ENCODE assay signal across 18 cellular contexts in genomic region chr1:21907079-21907418, GRCh38. TPM values are rescaled to one million over a fixed set of nuclear protein-coding genes. Genes with fewer than 3 reads are reported as not detected.
DNase-seq lines count a peak whose midpoint lies in the region; ATAC-seq and TF ChIP-seq lines count a peak whose summit lies in the region.
"Had no signal": no experiment of that assay in that cellular context is flagged by ENCODE, and none has a peak within 500 bp of the region (broad histone marks: within the 10 kb centered on the region; RNA-seq: fewer than 3 reads in every experiment).

No MANE protein-coding gene starts in this region.

- WGBS in heart left ventricle, 4 donors, result 81 to 87% (median 81%) methylated on average over 7 to 9 of the region's 9 CpGs
- WGBS in aorta, 2 donors, result 80 to 86% methylated on average over 9 of the region's 9 CpGs

- H3K4me2 ChIP-seq in skeletal muscle satellite cell (ENCODE audit: low read length), result no peak overlapping the region

- H3K4me1 ChIP-seq in heart left ventricle (peaks cover 37 to 100% (median 98%) of the 10 kb centered on the region in 12 donors), lower lobe of right lung (peaks cover 94% of the 10 kb centered on the region), skeletal muscle satellite cell (ENCODE audit: control insufficient read depth, insufficient read depth, low read length) (peaks cover 82% of the 10 kb centered on the region), aorta (ENCODE audit: control insufficient read depth in 1 of 2, insufficient read depth in 2 of 2, low read length in 2 of 2) (peaks cover 0 to 16% of the 10 kb centered on the region in 2 donors)

- peaks cover 0 to 28% (median 0%) of the 10 kb centered on the region in 9 donors for H3K36me3 ChIP-seq in heart left ventricle
- no peaks in the 10 kb centered on the region for H3K36me3 ChIP-seq in lower lobe of right lung
- H3K36me3 ChIP-seq in skeletal muscle satellite cell (ENCODE audit: insufficient read depth, low read length), result peaks cover 32% of the 10 kb centered on the region
- H3K36me3 ChIP-seq in aorta (ENCODE audit: control insufficient read depth in 1 of 2, insufficient read depth in 2 of 2, low read length in 1 of 2), result no peaks in the 10 kb centered on the region

- H3K9me3 ChIP-seq in heart left ventricle (no peaks in the 10 kb centered on the region), lower lobe of right lung (no peaks in the 10 kb centered on the region), skeletal muscle satellite cell (replicated peaks; ENCODE audit: low read length) (no peaks in the 10 kb centered on the region), aorta (ENCODE audit: control insufficient read depth, low read length) (no peaks in the 10 kb centered on the region)
- H3K9me3 ChIP-seq: SJSA1 had no signal

- POLR2A ChIA-PET in activated CD4-positive, alpha-beta memory T cell treated with anti-CD3 and anti-CD28 coated beads for 36 hours (lab: Charles Lee), result no interaction called here

- H3K9me3 Mint-ChIP-seq in natural killer cell, result no peaks in the 10 kb centered on the region
- H3K9me3 Mint-ChIP-seq in activated CD4-positive, alpha-beta memory T cell treated with anti-CD3 and anti-CD28 coated beads for 36 hours, result no peaks in the 10 kb centered on the region
- H3K9me3 Mint-ChIP-seq: CD4-positive, alpha-beta memory T cell had no signal

- H3K4me3 ChIP-seq in heart left ventricle (no peak overlapping the region), lower lobe of right lung (no peak overlapping the region), skeletal muscle satellite cell (ENCODE audit: low read length) (no peak overlapping the region), aorta (ENCODE audit: low read length in 2 of 2) (no peak overlapping the region)
- H3K4me3 ChIP-seq: SJSA1 had no signal

- TF ChIP-seq CTCF in heart left ventricle (IDR thresholded peaks at IDR 0.05) (no peak), lower lobe of right lung (IDR thresholded peaks at IDR 0.05) (no peak), natural killer cell (IDR thresholded peaks at IDR 0.05) (no peak)

- intact Hi-C loops in heart left ventricle (cut with DNase I) (no loop called here), left ventricle myocardium superior (cut with micrococcal nuclease) (no loop called here), lower lobe of right lung (cut with DNase I) (no loop called here), aorta (cut with DNase I) (no loop called here), natural killer cell (cut with micrococcal nuclease) (no loop called here)
- intact Hi-C loops in activated CD4-positive, alpha-beta memory T cell treated with anti-CD3 and anti-CD28 coated beads for 36 hours (cut with micrococcal nuclease), result no loop called here

- ATAC-seq in heart left ventricle (no peak), left ventricle myocardium superior (no peak), lower lobe of right lung (no peak), aorta (ENCODE audit: low FRiP score) (no peak), natural killer cell (no peak)

- CTCF ChIA-PET in activated CD4-positive, alpha-beta memory T cell treated with anti-CD3 and anti-CD28 coated beads for 36 hours (lab: Charles Lee), result no interaction called here

- H3K9ac ChIP-seq in skeletal muscle satellite cell (ENCODE audit: low read depth, low read length), result peak overlapping the region; percentile 90

- H3K36me3 Mint-ChIP-seq in natural killer cell, result no peaks in the 10 kb centered on the region
- H3K36me3 Mint-ChIP-seq in activated CD4-positive, alpha-beta memory T cell treated with anti-CD3 and anti-CD28 coated beads for 36 hours, result no peaks in the 10 kb centered on the region
- H3K36me3 Mint-ChIP-seq: CD4-positive, alpha-beta memory T cell had no signal

- H3K27ac ChIP-seq in heart left ventricle (peak overlapping the region; percentile 75 to 98 (median 89)), lower lobe of right lung (peak overlapping the region; percentile 74), aorta (ENCODE audit: low read depth in 1 of 2, low read length in 2 of 2) (peak overlapping the region; percentile 87 to 91)
- H3K27ac ChIP-seq: SJSA1 had no signal

- H3K4me1 Mint-ChIP-seq in natural killer cell, result no peaks in the 10 kb centered on the region
- peaks cover 6% of the 10 kb centered on the region for H3K4me1 Mint-ChIP-seq in activated CD4-positive, alpha-beta memory T cell treated with anti-CD3 and anti-CD28 coated beads for 36 hours (ENCODE audit: low read depth)

- DNase-seq in heart left ventricle (no peak), left ventricle myocardium superior (no peak), lower lobe of right lung (no peak), aorta (no peak), natural killer cell (no peak), HuH-7.5 (ENCODE audit: low spot score) (no peak)
- DNase-seq in activated CD4-positive, alpha-beta memory T cell treated with anti-CD3 and anti-CD28 coated beads for 36 hours, result no peak
- DNase-seq: activated CD4-positive, alpha-beta T cell treated with anti-CD3 and anti-CD28 coated beads for 1 hour; activated CD8-positive, alpha-beta memory T cell treated with anti-CD3 and anti-CD28 coated beads, Interleukin-2, amount 50 U/mL, for 4 hours; activated naive CD4-positive, alpha-beta T cell; caudate nucleus; CD4-positive, alpha-beta memory T cell; EL; NCI-H146; posterior cingulate gyrus; substantia nigra had no signal

- no peak overlapping the region for H3K27ac Mint-ChIP-seq in natural killer cell
- H3K27ac Mint-ChIP-seq in activated CD4-positive, alpha-beta memory T cell treated with anti-CD3 and anti-CD28 coated beads for 36 hours, result no peak overlapping the region

- no peaks in the 10 kb centered on the region for H3K27me3 ChIP-seq in heart left ventricle
- no peaks in the 10 kb centered on the region for H3K27me3 ChIP-seq in lower lobe of right lung (ENCODE audit: low read depth)
- no peaks in the 10 kb centered on the region for H3K27me3 ChIP-seq in skeletal muscle satellite cell (ENCODE audit: control insufficient read depth, insufficient read depth, low read length)
- no peaks in the 10 kb centered on the region for H3K27me3 ChIP-seq in aorta (ENCODE audit: control insufficient read depth in 1 of 2, insufficient read depth in 2 of 2, low read length in 1 of 2)
- H3K27me3 ChIP-seq: SJSA1 had no signal

- no peaks in the 10 kb centered on the region for H3K27me3 Mint-ChIP-seq in natural killer cell (ENCODE audit: low read depth in 2 of 2)
- no peaks in the 10 kb centered on the region for H3K27me3 Mint-ChIP-seq in activated CD4-positive, alpha-beta memory T cell treated with anti-CD3 and anti-CD28 coated beads for 36 hours
- H3K27me3 Mint-ChIP-seq: CD4-positive, alpha-beta memory T cell had no signal

- no peak overlapping the region for H3K4me3 Mint-ChIP-seq in natural killer cell
- H3K4me3 Mint-ChIP-seq in activated CD4-positive, alpha-beta memory T cell treated with anti-CD3 and anti-CD28 coated beads for 36 hours, result no peak overlapping the region
- H3K4me3 Mint-ChIP-seq: CD4-positive, alpha-beta memory T cell had no signal

- peak in 1 of 2 donors; percentile 1 for TF ChIP-seq POLR2A in heart left ventricle (IDR thresholded peaks at IDR 0.05)

RNA-seq across cellular contexts. Expression of gene HSPG2, which starts 30.1 kb away (rescaled TPM):
- total RNA-seq in heart left ventricle (100 to 1,000 TPM; 202 to 608 (median 304) TPM), left ventricle myocardium superior (269 TPM), lower lobe of right lung (216 TPM), aorta (1,000 to 10,000 TPM in 1 of 2 donors, 100 to 1,000 TPM in 1; 868 to 1,205 TPM), natural killer cell (under 1 TPM; 0.54 to 0.93 (median 0.90) TPM)
- polyA plus RNA-seq in heart left ventricle (100 to 1,000 TPM; 164 to 315 TPM), aorta (100 to 1,000 TPM in 1 of 2 donors, 10 to 100 TPM in 1; 49.1 to 268 TPM)
- total RNA-seq in skeletal muscle satellite cell (2012; rRNA removed), result 149 and 214 TPM in 2 replicates
- 1 to 10 TPM; 2.8 to 3.7 TPM for total RNA-seq in activated CD4-positive, alpha-beta memory T cell treated with anti-CD3 and anti-CD28 coated beads for 36 hours
- polyA plus RNA-seq: CD4-positive, alpha-beta memory T cell had no signal

Comparison
In these comparisons a context has a peak if more than half of its experiments do, and no peak if none do; other contexts are left out.
1. RNA of gene HSPG2, which starts 30.1 kb away (total RNA-seq): 868 to 1,205 TPM in aorta, 202 to 608 TPM in heart left ventricle, 269 TPM in left ventricle myocardium superior (single experiment) and 216 TPM in lower lobe of right lung (single experiment); 2.8 to 3.7 TPM in activated CD4-positive, alpha-beta memory T cell treated with anti-CD3 and anti-CD28 coated beads for 36 hours and 0.54 to 0.93 TPM in natural killer cell; every median in the first group is over 10 times any median in the second.
2. Peak in every context shown above with its lines, with median percentiles within 50 percentile points of each other: H3K27ac ChIP-seq.